ENCODE assay signal across 18 cellular contexts in genomic region chr3:64885055-64885454, GRCh38.
A peak's percentile ranks its signal among the peaks of the same experiment; 100 is the strongest.
DNase-seq lines count a peak whose midpoint lies in the region; ATAC-seq, FAIRE-seq and TF ChIP-seq lines count a peak whose summit lies in the region.
"Had no signal": no experiment of that assay in that cellular context is flagged by ENCODE, and none has a peak within 500 bp of the region (broad histone marks: within the 10 kb centered on the region; RNA-seq: fewer than 3 reads in every experiment).

No MANE protein-coding gene starts in this region.

- no peak for TF ChIP-seq CTCF in HepG2 (CRISPR knock-in tag; IDR thresholded peaks at IDR 0.05)
- no peak for TF ChIP-seq CTCF in right lobe of liver (IDR thresholded peaks at IDR 0.05)
- TF ChIP-seq CTCF in WTC11 (IDR thresholded peaks at IDR 0.05), result no peak
- no peak for TF ChIP-seq CTCF in vagina (IDR thresholded peaks at IDR 0.05)

- H3K9me3 Mint-ChIP-seq in WTC11, result peaks cover 5% of the 10 kb centered on the region

- in situ Hi-C loops in HepG2 (cut with HindIII; ENCODE audit: extremely low pct_ligation_motif_present, low pct_unique_long_range_greater_than_20kb), result no loop called here

- H3K36me3 Mint-ChIP-seq in WTC11, result no peaks in the 10 kb centered on the region
- H3K36me3 Mint-ChIP-seq: CD4-positive, alpha-beta memory T cell had no signal

- BruUV-seq in HepG2 (replicated peaks; lab: Mats Ljungman, UMichigan), result no TSS peak

- H3K36me3 ChIP-seq in HepG2 (replicated peaks in 1 of 2; ENCODE audit: control insufficient read depth in 1 of 2, insufficient read depth in 2 of 2, low read length in 2 of 2) (no peaks in the 10 kb centered on the region), right lobe of liver (no peaks in the 10 kb centered on the region), vagina (no peaks in the 10 kb centered on the region)
- H3K36me3 ChIP-seq: BE2C had no signal

- no peak overlapping the region for H3K27ac ChIP-seq in HepG2 (ENCODE audit: extremely low read length, insufficient read depth, low read length)
- H3K27ac ChIP-seq in right lobe of liver, result no peak overlapping the region
- H3K27ac ChIP-seq in vagina, result peak overlapping the region; percentile 20
- H3K27ac ChIP-seq: A549, C4-2B, HL-60 had no signal

- POLR2A ChIA-PET in HepG2 (lab: Yijun Ruan, JAX), result no interaction called here
- POLR2A ChIA-PET in WTC11 (lab: Charles Lee), result no interaction called here

- H3K4me2 ChIP-seq in HepG2 (ENCODE audit: low read depth, low read length), result no peak overlapping the region
- H3K4me2 ChIP-seq: A549, GM23338 had no signal

- peaks cover 2% of the 10 kb centered on the region for H3K4me1 Mint-ChIP-seq in WTC11
- H3K4me1 Mint-ChIP-seq: CD4-positive, alpha-beta memory T cell had no signal

- H3K27me3 ChIP-seq in HepG2 (ENCODE audit: control insufficient read depth in 1 of 2, insufficient read depth in 2 of 2, low read length in 2 of 2) (peaks cover 0 to 1% of the 10 kb centered on the region in 2 experiments; a peak in 1 of 5 replicates), right lobe of liver (no peaks in the 10 kb centered on the region), vagina (no peaks in the 10 kb centered on the region)
- H3K27me3 ChIP-seq: BE2C had no signal

- H3K27ac Mint-ChIP-seq in WTC11, result no peak overlapping the region
- H3K27ac Mint-ChIP-seq: CD4-positive, alpha-beta memory T cell; GM23338 had no signal

- H3K9me3 ChIP-seq in HepG2 (ENCODE audit: low read length), result no peaks in the 10 kb centered on the region
- H3K9me3 ChIP-seq in right lobe of liver, result no peaks in the 10 kb centered on the region
- no peaks in the 10 kb centered on the region for H3K9me3 ChIP-seq in vagina
- H3K9me3 ChIP-seq: A549, BE2C had no signal

- H3K4me3 Mint-ChIP-seq in WTC11, result no peak overlapping the region
- H3K4me3 Mint-ChIP-seq: CD4-positive, alpha-beta memory T cell; GM23338 had no signal

- CTCF ChIA-PET in HepG2 (lab: Yijun Ruan, JAX; ENCODE audit: low intra/inter-chr PET ratio, low total read pairs), result no interaction called here
- CTCF ChIA-PET in WTC11 (lab: Charles Lee), result no interaction called here

- H4K20me1 ChIP-seq in HepG2 (ENCODE audit: insufficient read depth, low read length), result no peaks in the 10 kb centered on the region

- H2AFZ ChIP-seq in HepG2 (ENCODE audit: low read length), result no peak overlapping the region
- H2AFZ ChIP-seq: GM23338 had no signal

- DNase-seq in HepG2 (ENCODE audit: low spot score), result no peak
- no peak for DNase-seq in right lobe of liver
- no peak for DNase-seq in WTC11 (ENCODE audit: low spot score)
- no peak for DNase-seq in frontal cortex (ENCODE audit: low spot score in 2 of 2)
- no peak for DNase-seq in vagina (ENCODE audit: extremely low spot score in 2 of 2)
- no peak for DNase-seq in stimulated activated naive CD4-positive, alpha-beta T cell (lab: John Stamatoyannopoulos, UW)
- DNase-seq in NOMO-1 treated with dmso at 0.1 percent for 144 hours (lab: John Stamatoyannopoulos, UW; ENCODE audit: unreplicated experiment), result no peak
- DNase-seq in NCI-H446 (lab: John Stamatoyannopoulos, UW), result no peak
- DNase-seq: BE2C; CD4-positive, alpha-beta memory T cell; DND-41; GDM1; H7 had no signal

- TF ChIP-seq RAD21 in HepG2 (CRISPR knock-in tag; IDR thresholded peaks at IDR 0.05), result no peak

- H3K9ac ChIP-seq in HepG2 (ENCODE audit: insufficient read depth, low read depth, low read length), result no peak overlapping the region

- H3K4me3 ChIP-seq in HepG2 (replicated peaks in 1 of 3; ENCODE audit: insufficient read depth in 1 of 3, low read depth in 2 of 3, low read length in 3 of 3) (no peak overlapping the region), right lobe of liver (no peak overlapping the region), vagina (no peak overlapping the region)
- H3K4me3 ChIP-seq: A549, GM23338 had no signal

- H3K79me2 ChIP-seq in HepG2 (ENCODE audit: insufficient read depth, low read length), result no peaks in the 10 kb centered on the region

- intact Hi-C loops in HepG2 (cut with micrococcal nuclease; ENCODE audit: unreplicated experiment), result no loop called here
- intact Hi-C loops in right lobe of liver (cut with DNase I), result no loop called here
- intact Hi-C loops in vagina (cut with DNase I), result no loop called here

- H3K27me3 Mint-ChIP-seq in WTC11 (ENCODE audit: low read depth), result no peaks in the 10 kb centered on the region
- H3K27me3 Mint-ChIP-seq: CD4-positive, alpha-beta memory T cell had no signal

- TF ChIP-seq POLR2A in HepG2 (IDR thresholded peaks at IDR 0.05; ENCODE audit: insufficient read depth in 1 of 2, low read depth in 2 of 2, low read length in 2 of 2) (no peak), right lobe of liver (IDR thresholded peaks at IDR 0.05) (no peak), vagina (IDR thresholded peaks at IDR 0.05) (no peak)

- H3K4me1 ChIP-seq in HepG2 (ENCODE audit: insufficient read depth, low read length) (no peaks in the 10 kb centered on the region), right lobe of liver (no peaks in the 10 kb centered on the region), vagina (peaks cover 18% of the 10 kb centered on the region)
- H3K4me1 ChIP-seq: A549 had no signal

- FAIRE-seq in HepG2 (lab: Jason Lieb, UNC) (no peak), frontal cortex (lab: Jason Lieb, UNC) (peak; percentile 13)
- FAIRE-seq: A549, GM12892 had no signal

- WGBS in HepG2 (ENCODE audit: low lambda C conversion rate), result 16% methylated on average over 3 of the region's 3 CpGs
- 52% methylated on average over 3 of the region's 3 CpGs for WGBS in right lobe of liver (ENCODE audit: insufficient coverage, low coverage, low lambda C conversion rate, missing lambda C conversion rate)

- no peak for TF ChIP-seq EP300 in HepG2 (IDR thresholded peaks at IDR 0.05; ENCODE audit: low read depth in 2 of 2, low read length in 2 of 2)
- no peak for TF ChIP-seq EP300 in HepG2 (CRISPR knock-in tag; IDR thresholded peaks at IDR 0.05; ENCODE audit: borderline replicate concordance)

- no peak for ATAC-seq in HepG2
- no peak for ATAC-seq in right lobe of liver
- ATAC-seq in WTC11, result no peak
- ATAC-seq: A549, GM23338 had no signal

TF ChIP-seq in HepG2, 621 proteins besides CTCF, POLR2A, EP300 and RAD21 (continues in another document):
- peak in 1 of 2 experiments; percentile 34; a peak in 1 of 4 replicates for TF ChIP-seq MAFK (conservative IDR thresholded peaks at IDR 0.05 in 1 of 2, IDR thresholded peaks at IDR 0.05 in 1 of 2; ENCODE audit: low read length in 2 of 2)
- no peak for TF ChIP-seq ZNF652 (CRISPR knock-in tag; IDR thresholded peaks at IDR 0.05; ENCODE audit: borderline replicate concordance, low read depth)
- TF ChIP-seq ZNF276 (CRISPR knock-in tag; IDR thresholded peaks at IDR 0.05; ENCODE audit: low read depth), result no peak
- TF ChIP-seq, protein P1, sequence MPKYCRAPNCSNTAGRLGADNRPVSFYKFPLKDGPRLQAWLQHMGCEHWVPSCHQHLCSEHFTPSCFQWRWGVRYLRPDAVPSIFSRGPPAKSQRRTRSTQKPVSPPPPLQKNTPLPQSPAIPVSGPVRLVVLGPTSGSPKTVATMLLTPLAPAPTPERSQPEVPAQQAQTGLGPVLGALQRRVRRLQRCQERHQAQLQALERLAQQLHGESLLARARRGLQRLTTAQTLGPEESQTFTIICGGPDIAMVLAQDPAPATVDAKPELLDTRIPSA (CRISPR knock-in tag; IDR thresholded peaks at IDR 0.05; ENCODE audit: borderline replicate concordance), result no peak
- TF ChIP-seq ZNF225 (CRISPR knock-in tag; IDR thresholded peaks at IDR 0.05), result no peak
- TF ChIP-seq MAFF (IDR thresholded peaks at IDR 0.05; ENCODE audit: low read depth, low read length), result 0 out of 2 replicates have a peak, but pooled peaks have one; percentile 16

TF ChIP-seq in WTC11, 78 proteins besides CTCF, POLR2A, EP300 and RAD21:
- TF ChIP-seq HMGA2 (CRISPR knock-in tag; IDR thresholded peaks at IDR 0.05), result peak; percentile 65; the same call in 1 of the 2 replicates
- no peak for TF ChIP-seq ZNF317 (CRISPR knock-in tag; IDR thresholded peaks at IDR 0.05; ENCODE audit: borderline replicate concordance, low read depth)
- TF ChIP-seq, protein P2, sequence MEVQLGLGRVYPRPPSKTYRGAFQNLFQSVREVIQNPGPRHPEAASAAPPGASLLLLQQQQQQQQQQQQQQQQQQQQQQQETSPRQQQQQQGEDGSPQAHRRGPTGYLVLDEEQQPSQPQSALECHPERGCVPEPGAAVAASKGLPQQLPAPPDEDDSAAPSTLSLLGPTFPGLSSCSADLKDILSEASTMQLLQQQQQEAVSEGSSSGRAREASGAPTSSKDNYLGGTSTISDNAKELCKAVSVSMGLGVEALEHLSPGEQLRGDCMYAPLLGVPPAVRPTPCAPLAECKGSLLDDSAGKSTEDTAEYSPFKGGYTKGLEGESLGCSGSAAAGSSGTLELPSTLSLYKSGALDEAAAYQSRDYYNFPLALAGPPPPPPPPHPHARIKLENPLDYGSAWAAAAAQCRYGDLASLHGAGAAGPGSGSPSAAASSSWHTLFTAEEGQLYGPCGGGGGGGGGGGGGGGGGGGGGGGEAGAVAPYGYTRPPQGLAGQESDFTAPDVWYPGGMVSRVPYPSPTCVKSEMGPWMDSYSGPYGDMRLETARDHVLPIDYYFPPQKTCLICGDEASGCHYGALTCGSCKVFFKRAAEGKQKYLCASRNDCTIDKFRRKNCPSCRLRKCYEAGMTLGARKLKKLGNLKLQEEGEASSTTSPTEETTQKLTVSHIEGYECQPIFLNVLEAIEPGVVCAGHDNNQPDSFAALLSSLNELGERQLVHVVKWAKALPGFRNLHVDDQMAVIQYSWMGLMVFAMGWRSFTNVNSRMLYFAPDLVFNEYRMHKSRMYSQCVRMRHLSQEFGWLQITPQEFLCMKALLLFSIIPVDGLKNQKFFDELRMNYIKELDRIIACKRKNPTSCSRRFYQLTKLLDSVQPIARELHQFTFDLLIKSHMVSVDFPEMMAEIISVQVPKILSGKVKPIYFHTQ (CRISPR knock-in tag; IDR thresholded peaks at IDR 0.05), result no peak
